In the genomic region with DNA sequence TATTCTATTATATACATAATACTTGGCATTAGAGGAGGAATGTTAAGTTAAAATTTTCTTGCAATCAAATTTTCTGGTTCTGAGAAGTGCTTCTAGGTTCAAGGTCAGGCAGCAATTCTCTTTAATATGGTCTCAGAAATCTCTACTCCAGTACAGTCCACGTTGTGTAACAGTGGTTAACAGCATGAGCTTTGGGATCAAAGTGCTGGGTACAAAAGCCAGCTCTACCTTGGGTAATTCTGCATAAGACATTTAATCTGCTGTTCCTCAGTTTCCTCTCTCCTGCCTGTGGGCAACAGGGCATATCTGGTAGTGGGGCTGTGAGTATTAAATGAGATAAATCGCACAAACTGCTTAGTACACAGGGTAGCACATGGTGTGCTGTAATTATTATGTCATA, we compare ENCODE assay signal across 26 cellular contexts.
"Had no signal": no experiment of that assay in that cellular context is flagged by ENCODE, and none has a peak within 500 bp of the region (broad histone marks: within the 10 kb centered on the region; RNA-seq: fewer than 3 reads in every experiment).

No MANE protein-coding gene starts in this region.

- FAIRE-seq: urothelium cell line had no signal

- H3K27me3 ChIP-seq: neural progenitor cell, ovary, stomach, thyroid gland, tibial nerve, upper lobe of left lung, vagina had no signal

- H3K9me3 ChIP-seq: ovary, psoas muscle, stomach, thoracic aorta, thyroid gland, tibial nerve, upper lobe of left lung, vagina had no signal

- H3K4me1 ChIP-seq: neural progenitor cell, parathyroid adenoma, psoas muscle, stomach, thyroid gland, tibial nerve, upper lobe of left lung, vagina had no signal

- H3K36me3 ChIP-seq: neural progenitor cell, ovary, stomach, thoracic aorta, thyroid gland, upper lobe of left lung, vagina had no signal

- ATAC-seq: naive thymus-derived CD4-positive, alpha-beta T cell; natural killer cell; psoas muscle; right cardiac atrium; sciatic nerve; stimulated activated effector memory CD8-positive, alpha-beta T cell treated with anti-CD3 and anti-CD28 coated beads, Interleukin-12 subunit alpha, Interleukin-12 subunit beta, amount 100 ng/mL, for 72 hours; stimulated activated naive B cell treated with anti-CD40 and anti-IgM and Interleukin-4, amounts not matched to agents 10 μg/mL and 1 μg/mL and 100 μg/mL, for 72 hours had no signal

- DNase-seq: naive thymus-derived CD4-positive, alpha-beta T cell; natural killer cell; occipital lobe; ovary; posterior cingulate gyrus; psoas muscle; right cardiac atrium; stimulated activated CD4-positive, alpha-beta T cell treated with anti-CD3 and anti-CD28 coated beads, Interleukin-15, amount 100 ng/mL, for 24 hours; stimulated activated CD4-positive, alpha-beta T cell treated with anti-CD3 and anti-CD28 coated beads, Interleukin-2, amount 100 ng/mL, for 24 hours; stimulated activated CD4-positive, alpha-beta T cell treated with anti-CD3 and anti-CD28 coated beads, Interleukin-2, amount 100 ng/mL, for 48 hours; stimulated activated CD4-positive, alpha-beta T cell treated with anti-CD3 and anti-CD28 coated beads, Interleukin-4, amount 100 ng/mL, for 24 hours; stimulated activated naive B cell treated with anti-CD40 and anti-IgM and Interleukin-4, amounts not matched to agents 10 μg/mL and 1 μg/mL and 100 μg/mL, for 72 hours; stimulated activated naive CD4-positive, alpha-beta T cell treated with Interleukin-2 at 50 U/mL for 16 hours; stomach; thyroid gland; trophoblast cell; upper lobe of left lung had no signal

- H2AFZ ChIP-seq: neural progenitor cell, parathyroid adenoma had no signal

- H3K9ac ChIP-seq: neural progenitor cell, parathyroid adenoma had no signal

- H3K27ac ChIP-seq: neural progenitor cell, ovary, parathyroid adenoma, psoas muscle, skin epidermis, stomach, thoracic aorta, thyroid gland, tibial nerve, upper lobe of left lung, vagina had no signal

- H3K4me3 ChIP-seq: neural progenitor cell, ovary, psoas muscle, skin epidermis, stomach, thoracic aorta, thyroid gland, tibial nerve, upper lobe of left lung, vagina had no signal

- H3K79me2 ChIP-seq: parathyroid adenoma had no signal

- H3K4me2 ChIP-seq: neural progenitor cell had no signal
